Comparison of ENCODE assay signal across 2 cellular contexts in genomic region chr4:73870260-73870659, GRCh38.
TF ChIP-seq lines count a peak whose summit lies in the region.

No MANE protein-coding gene starts in this region.

TF ChIP-seq in HEK293, 187 proteins besides CTCF, POLR2A, EP300 and RAD21:
- no peak for TF ChIP-seq GLI2 (tag by site-specific recombination; IDR thresholded peaks at IDR 0.05; ENCODE audit: borderline replicate concordance, low read depth)
- peak; percentile 32; the same call in 1 of the 2 replicates for TF ChIP-seq SCRT2 (tag by site-specific recombination; IDR thresholded peaks at IDR 0.05)
TF ChIP-seq in HEK293: peak in this region for 1.

TF ChIP-seq in K562, 482 proteins besides CTCF, POLR2A, EP300 and RAD21:
- TF ChIP-seq CHD7 (IDR thresholded peaks at IDR 0.05; ENCODE audit: low read depth, low read length) = no peak
- TF ChIP-seq GTF3C2 (IDR thresholded peaks at IDR 0.05; ENCODE audit: borderline replicate concordance, extremely low read depth, insufficient read length) = no peak
- no peak for TF ChIP-seq KAT2B (IDR thresholded peaks at IDR 0.05; ENCODE audit: low read depth, low read length)
- TF ChIP-seq NR1H2 (CRISPR knock-in tag; IDR thresholded peaks at IDR 0.05) = no peak
- no peak for TF ChIP-seq FOXA3 (CRISPR knock-in tag; conservative IDR thresholded peaks at IDR 0.05 in 1 of 2, IDR thresholded peaks at IDR 0.05 in 1 of 2)
- peak; percentile 33; the same call in 1 of the 2 replicates for TF ChIP-seq CEBPG (CRISPR knock-in tag; IDR thresholded peaks at IDR 0.05)
- peak; percentile 37 to 61; a peak in 3 of 4 replicates for TF ChIP-seq CEBPG (tag; conservative IDR thresholded peaks at IDR 0.05 in 1 of 2, IDR thresholded peaks at IDR 0.05 in 1 of 2)
- no peak for TF ChIP-seq AFF4 (CRISPR knock-in tag; IDR thresholded peaks at IDR 0.05)
- no peak for TF ChIP-seq HNRNPH1 (optimal IDR thresholded peaks at IDR 0.05; ENCODE audit: low read depth, low read length)
- TF ChIP-seq CREB1 (IDR thresholded peaks at IDR 0.05) = no peak
- no peak for TF ChIP-seq CREB1 (CRISPR knock-in tag; IDR thresholded peaks at IDR 0.05)
- no peak for TF ChIP-seq GTF2E2 (tag; IDR thresholded peaks at IDR 0.05)
- TF ChIP-seq HNRNPLL (IDR thresholded peaks at IDR 0.05; ENCODE audit: low read depth, low read length, poor library complexity, severe bottlenecking) = no peak
- TF ChIP-seq MIER1 (IDR thresholded peaks at IDR 0.05; ENCODE audit: low read depth) = no peak
- peak; percentile 79 for TF ChIP-seq CEBPB (tag; IDR thresholded peaks at IDR 0.05)
- TF ChIP-seq ZNF398 (CRISPR knock-in tag; IDR thresholded peaks at IDR 0.05) = no peak
- no peak for TF ChIP-seq ZNF589 (CRISPR knock-in tag; IDR thresholded peaks at IDR 0.05; ENCODE audit: low read depth)
- no peak for TF ChIP-seq SRSF9 (IDR thresholded peaks at IDR 0.05; ENCODE audit: borderline replicate concordance, low read depth, low read length)
- TF ChIP-seq STAT6 (CRISPR knock-in tag; IDR thresholded peaks at IDR 0.05) = no peak
- TF ChIP-seq CHAMP1 (IDR thresholded peaks at IDR 0.05) = no peak
